In genomic region chr2:19274439-19274838, GRCh38 we compare ENCODE assay signal across 8 cellular contexts.
"Had no signal": no experiment of that assay in that cellular context is flagged by ENCODE, and none has a peak within 500 bp of the region (broad histone marks: within the 10 kb centered on the region; RNA-seq: fewer than 3 reads in every experiment).

No MANE protein-coding gene starts in this region.

- H2AFZ ChIP-seq: GM23338 had no signal

- H3K27ac ChIP-seq: HL-60 had no signal

- DNase-seq: H9, HFFc6, KG1 had no signal

- H3K4me3 Mint-ChIP-seq: GM23338, H9, HFFc6 had no signal

- H3K27ac Mint-ChIP-seq: GM23338, H9, HFFc6 had no signal

- ATAC-seq: GM23338, HCT116, HepG2, K562 had no signal

- H3K9me3 Mint-ChIP-seq: GM23338, H9, HFFc6 had no signal

- H3K4me2 ChIP-seq: GM23338 had no signal

- H3K4me3 ChIP-seq: GM23338, K562 had no signal
